8 cellular contexts compared by ENCODE assay signal in genomic region chr2:218395456-218395825, GRCh38. TPM values are rescaled to one million over a fixed set of nuclear protein-coding genes. Genes with fewer than 3 reads are reported as not detected.
DNase-seq lines count a peak whose midpoint lies in the region; ATAC-seq and TF ChIP-seq lines count a peak whose summit lies in the region.

No MANE protein-coding gene starts in this region.

- no peak for ATAC-seq in heart left ventricle
- no peak for ATAC-seq in Right ventricle myocardium inferior
- no peak for ATAC-seq in left lobe of liver
- no peak for ATAC-seq in HG03039 (IDR thresholded peaks at IDR 0.05; ENCODE audit: unreplicated experiment)

- intact Hi-C loops in heart left ventricle (cut with DNase I) (loop anchor here in 7 of 10 donors (2.0 to 10.0 kb wide), 8 partner anchors 27 to 211 kb away; partner anchors contain the start of genes AAMP (in 3 of the 7), PNKD (in 3 of the 7) and ARPC2 (in 1 of the 7)), Right ventricle myocardium inferior (cut with DNase I) (loop anchor here (5.0 kb wide), 1 partner anchor 123 kb away; the partner anchor contains the start of genes AAMP and PNKD), mammary epithelial cell (cut with micrococcal nuclease) (no loop called here)

- WGBS in heart left ventricle, 4 donors = 33 to 40% (median 38%) methylated on average over 16 of the region's 16 CpGs
- WGBS in mammary epithelial cell (ENCODE audit: low coverage, missing lambda C conversion rate) = 51% methylated on average over 11 of the region's 16 CpGs

- H3K4me3 ChIP-seq in heart left ventricle (peak overlapping the region in 11 of 12 donors; percentile 63 to 100 (median 98)), mammary epithelial cell (replicated peaks in 1 of 3; ENCODE audit: insufficient read depth in 1 of 3, low read depth in 2 of 3, low read length in 3 of 3) (peak overlapping the region; percentile 58 to 71 (median 65)), mononuclear cell (ENCODE audit: low read length) (peak overlapping the region; percentile 84)

- no peak for TF ChIP-seq POLR2A in heart left ventricle (IDR thresholded peaks at IDR 0.05)

- peak overlapping the region; percentile 89 for H2AFZ ChIP-seq in mammary epithelial cell (ENCODE audit: low read depth, low read length)

- no peaks in the 10 kb centered on the region for H3K9me3 ChIP-seq in heart left ventricle
- no peaks in the 10 kb centered on the region for H3K9me3 ChIP-seq in mammary epithelial cell (replicated peaks; ENCODE audit: insufficient read depth, low read length)
- H3K9me3 ChIP-seq in mononuclear cell (ENCODE audit: low read depth, low read length) = no peaks in the 10 kb centered on the region

- H3K4me1 ChIP-seq in heart left ventricle (peaks cover 0 to 50% (median 24%) of the 10 kb centered on the region in 12 donors), mammary epithelial cell (ENCODE audit: insufficient read depth, low read length) (peaks cover 32% of the 10 kb centered on the region), mononuclear cell (ENCODE audit: insufficient read depth, low read length) (peaks cover 64% of the 10 kb centered on the region)

- peaks cover 14% of the 10 kb centered on the region for H3K79me2 ChIP-seq in mammary epithelial cell (ENCODE audit: insufficient read depth, low read length)

- H4K20me1 ChIP-seq in mammary epithelial cell (ENCODE audit: insufficient read depth, low read length) = no peaks in the 10 kb centered on the region

- no peak overlapping the region for H3K9ac ChIP-seq in mammary epithelial cell (ENCODE audit: insufficient read depth, low read length)

- DNase-seq in heart left ventricle = peak in 1 of 5 donors; percentile 51
- DNase-seq in Right ventricle myocardium inferior (ENCODE audit: missing footprints) = no peak
- no peak for DNase-seq in mammary epithelial cell
- DNase-seq in left lobe of liver (ENCODE audit: low spot score) = no peak
- DNase-seq in stimulated activated CD8-positive, alpha-beta memory T cell treated with anti-CD3 and anti-CD28 coated beads, Interleukin-4, amount 100 ng/mL, for 48 hours = no peak
- DNase-seq in activated CD8-positive, alpha-beta memory T cell treated with anti-CD3 and anti-CD28 coated beads for 24 hours = no peak

- dilution Hi-C loops in mammary epithelial cell (cut with HindIII; ENCODE audit: low sequenced_read_pairs) = no loop called here

- no TSS peak for BruUV-seq in mammary epithelial cell (replicated peaks; lab: Mats Ljungman, UMichigan)

- H3K36me3 ChIP-seq in heart left ventricle (no peaks in the 10 kb centered on the region), mammary epithelial cell (ENCODE audit: insufficient read depth, low read length) (no peaks in the 10 kb centered on the region)

- CTCF ChIA-PET in mammary epithelial cell (lab: Charles Lee; ENCODE audit: low non-redundant PET) = no interaction called here

- in situ Hi-C loops in mammary epithelial cell (cut with MboI; ENCODE audit: low sequenced_read_pairs in 2 of 2) = loop anchor here (5.0 to 10.0 kb wide), 3 partner anchors 91 to 121 kb away; partner anchors contain the start of genes AAMP (in 1 of the 2) and PNKD (in 1 of the 2)

- no peak for TF ChIP-seq CTCF in heart left ventricle (IDR thresholded peaks at IDR 0.05)
- no peak for TF ChIP-seq CTCF in mammary epithelial cell (conservative IDR thresholded peaks at IDR 0.05 in 1 of 2, IDR thresholded peaks at IDR 0.05 in 1 of 2; ENCODE audit: extremely low read depth in 1 of 2, insufficient read depth in 1 of 2, low read depth in 1 of 2, low read length in 2 of 2)

- peak overlapping the region; percentile 89 for H3K4me2 ChIP-seq in mammary epithelial cell (ENCODE audit: insufficient read depth, low read depth, low read length)

- H3K27me3 ChIP-seq in heart left ventricle (no peaks in the 10 kb centered on the region), mammary epithelial cell (ENCODE audit: insufficient read depth, low read length) (no peaks in the 10 kb centered on the region), mononuclear cell (ENCODE audit: insufficient read depth, low read length) (no peaks in the 10 kb centered on the region)

- H3K27ac ChIP-seq in heart left ventricle (peak overlapping the region; percentile 99 to 100 (median 100)), mammary epithelial cell (ENCODE audit: insufficient read depth, low read depth, low read length) (peak overlapping the region; percentile 24)

RNA-seq across cellular contexts. Expression of gene CTDSP1, which starts 4.2 kb away (rescaled TPM):
- total RNA-seq in heart left ventricle = 100 to 1,000 TPM in 2 of 9 donors, 10 to 100 TPM in 7; 67.4 to 115 (median 93.8) TPM
- polyA plus RNA-seq in heart left ventricle = 100 to 1,000 TPM in 1 of 2 donors, 10 to 100 TPM in 1; 74.4 to 121 TPM
- 101 TPM for total RNA-seq in Right ventricle myocardium inferior
- 10 to 100 TPM; 27.0 to 58.0 TPM for total RNA-seq in mammary epithelial cell
- polyA plus RNA-seq in mammary epithelial cell = 79.1 TPM
- 123 TPM for polyA minus RNA-seq in mammary epithelial cell
- 59.7 TPM for total RNA-seq in mononuclear cell
- total RNA-seq in left lobe of liver = 105 TPM

RNA-seq across cellular contexts. Expression of gene SLC11A1, which starts 13.4 kb away (rescaled TPM):
- total RNA-seq in heart left ventricle = 10 to 100 TPM in 2 of 9 donors, 1 to 10 TPM in 6, under 1 TPM in 1; 0.96 to 31.0 (median 4.3) TPM
- 1 to 10 TPM; 4.5 to 8.9 TPM for polyA plus RNA-seq in heart left ventricle
- total RNA-seq in Right ventricle myocardium inferior = 5.4 TPM
- under 1 TPM; 0.17 to 0.38 TPM for total RNA-seq in mammary epithelial cell
- polyA plus RNA-seq in mammary epithelial cell = 0.51 TPM
- not detected for polyA minus RNA-seq in mammary epithelial cell
- total RNA-seq in mononuclear cell = 126 TPM
- 3.3 TPM for total RNA-seq in left lobe of liver

RNA-seq across cellular contexts. Expression of gene VIL1, which starts 23.5 kb away (rescaled TPM):
- total RNA-seq in heart left ventricle = not detected
- under 1 TPM; 0.04 to 0.07 TPM for polyA plus RNA-seq in heart left ventricle
- total RNA-seq in Right ventricle myocardium inferior = not detected
- total RNA-seq in mammary epithelial cell = not detected
- polyA plus RNA-seq in mammary epithelial cell = 0.01 TPM
- polyA minus RNA-seq in mammary epithelial cell = not detected
- total RNA-seq in mononuclear cell = 2.1 TPM
- 2.6 TPM for total RNA-seq in left lobe of liver

RNA-seq across cellular contexts. Expression of gene CATIP, which starts 38.8 kb away (rescaled TPM):
- total RNA-seq in heart left ventricle (under 1 TPM in 1 of 9 donors, not detected in 8; 0.18 TPM), Right ventricle myocardium inferior (not detected), mammary epithelial cell (not detected), mononuclear cell (not detected), left lobe of liver (not detected)
- polyA plus RNA-seq in heart left ventricle (under 1 TPM in 1 of 2 donors, not detected in 1; 0.07 TPM), mammary epithelial cell (not detected)
- polyA minus RNA-seq in mammary epithelial cell = not detected
